ENCODE assay signal across 8 cellular contexts in the genomic region with DNA sequence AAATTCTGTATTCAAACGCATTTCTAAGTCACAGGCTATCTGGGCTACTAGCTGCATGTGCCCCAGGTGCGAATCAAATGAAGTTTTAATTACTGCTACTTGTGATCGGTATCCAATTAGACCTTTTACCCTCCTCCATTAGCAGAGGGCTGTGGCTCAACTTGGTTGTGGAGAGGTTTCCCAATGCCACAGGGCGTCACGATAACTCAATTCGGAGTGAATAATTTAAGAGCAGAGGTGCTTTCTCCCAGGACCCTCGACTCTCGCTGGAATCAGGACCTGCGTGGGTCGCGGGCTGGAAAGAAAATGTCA. TPM values are rescaled to one million over a fixed set of nuclear protein-coding genes. Genes with fewer than 3 reads are reported as not detected.
A peak's percentile ranks its signal among the peaks of the same experiment; 100 is the strongest.
DNase-seq lines count a peak whose midpoint lies in the region; ATAC-seq and TF ChIP-seq lines count a peak whose summit lies in the region.

No MANE protein-coding gene starts in this region.

- no peaks in the 10 kb centered on the region for H3K36me3 Mint-ChIP-seq in natural killer cell treated with Interleukin-12 subunit alpha and Interleukin-12 subunit beta and Interleukin-15 and Interleukin-18, amount 100 ng/mL, for 72 hours

- no peaks in the 10 kb centered on the region for H3K4me1 ChIP-seq in effector memory CD4-positive, alpha-beta T cell (ENCODE audit: control insufficient read depth, insufficient read depth, low read length, poor library complexity, severe bottlenecking)

- H3K27ac ChIP-seq in effector memory CD4-positive, alpha-beta T cell (ENCODE audit: insufficient read depth, low read length, poor library complexity, severe bottlenecking) = peak overlapping the region; percentile 91

- peaks cover 10 to 44% of the 10 kb centered on the region in 2 donors for H3K4me1 Mint-ChIP-seq in natural killer cell treated with Interleukin-12 subunit alpha and Interleukin-12 subunit beta and Interleukin-15 and Interleukin-18, amount 100 ng/mL, for 72 hours (ENCODE audit: low read depth in 2 of 2)

- in situ Hi-C loops in KBM-7 (cut with MboI; ENCODE audit: low pct_unique_long_range_greater_than_20kb, low sequenced_read_pairs) = no loop called here

- H3K27me3 Mint-ChIP-seq in natural killer cell treated with Interleukin-12 subunit alpha and Interleukin-12 subunit beta and Interleukin-15 and Interleukin-18, amount 100 ng/mL, for 72 hours = peaks cover 0 to 4% of the 10 kb centered on the region in 2 donors

- H3K4me3 Mint-ChIP-seq in natural killer cell treated with Interleukin-12 subunit alpha and Interleukin-12 subunit beta and Interleukin-15 and Interleukin-18, amount 100 ng/mL, for 72 hours = peak overlapping the region; percentile 83

- TF ChIP-seq CTCF in HFF-Myc (IDR thresholded peaks at IDR 0.05; ENCODE audit: low read depth, low read length, missing control alignments) = no peak

- no peaks in the 10 kb centered on the region for H3K9me3 ChIP-seq in effector memory CD4-positive, alpha-beta T cell (ENCODE audit: control insufficient read depth, low read length)

- no peaks in the 10 kb centered on the region for H3K9me3 Mint-ChIP-seq in natural killer cell treated with Interleukin-12 subunit alpha and Interleukin-12 subunit beta and Interleukin-15 and Interleukin-18, amount 100 ng/mL, for 72 hours

- H3K4me3 ChIP-seq in HFF-Myc (replicated peaks; ENCODE audit: low read depth, low read length) = peak overlapping the region; percentile 71
- peak overlapping the region; percentile 77 for H3K4me3 ChIP-seq in effector memory CD4-positive, alpha-beta T cell (ENCODE audit: insufficient read depth, low read depth, low read length, poor library complexity, severe bottlenecking)

- H3K27me3 ChIP-seq in effector memory CD4-positive, alpha-beta T cell (replicated peaks; ENCODE audit: control insufficient read depth, insufficient read depth, low read length, poor library complexity, severe bottlenecking) = no peaks in the 10 kb centered on the region

- peak overlapping the region; percentile 77 to 92 for H3K27ac Mint-ChIP-seq in natural killer cell treated with Interleukin-12 subunit alpha and Interleukin-12 subunit beta and Interleukin-15 and Interleukin-18, amount 100 ng/mL, for 72 hours

- peak; percentile 16 for ATAC-seq in GM18867 (IDR thresholded peaks at IDR 0.05; ENCODE audit: unreplicated experiment)
- peak; percentile 1 to 3 for ATAC-seq in natural killer cell treated with Interleukin-12 subunit alpha and Interleukin-12 subunit beta and Interleukin-15 and Interleukin-18, amount 100 ng/mL, for 72 hours

- DNase-seq in HFF-Myc (ENCODE audit: extremely low read depth, low read depth) (no peak), NCI-H524 treated with DMSO at 0.1 percent for 48 hours (lab: John Stamatoyannopoulos, UW) (peak; percentile 12), KBM-7 (no peak), 8988T (no peak), kidney glomerular epithelial cell (lab: John Stamatoyannopoulos, UW) (no peak)
- DNase-seq in effector memory CD4-positive, alpha-beta T cell = no peak
- no peak for DNase-seq in natural killer cell treated with Interleukin-12 subunit alpha and Interleukin-12 subunit beta and Interleukin-15 and Interleukin-18, amount 100 ng/mL, for 72 hours (ENCODE audit: low spot score)

- peaks cover 2% of the 10 kb centered on the region for H3K36me3 ChIP-seq in effector memory CD4-positive, alpha-beta T cell (ENCODE audit: control insufficient read depth, insufficient read depth, low read length)

RNA-seq across cellular contexts. Expression of gene SAYSD1, which starts 0.6 kb away (rescaled TPM):
- 1 to 10 TPM; 3.5 to 5.2 TPM for total RNA-seq in natural killer cell treated with Interleukin-12 subunit alpha and Interleukin-12 subunit beta and Interleukin-15 and Interleukin-18, amount 100 ng/mL, for 72 hours
